ENCODE assay signal across 1 cellular context in the genomic region with DNA sequence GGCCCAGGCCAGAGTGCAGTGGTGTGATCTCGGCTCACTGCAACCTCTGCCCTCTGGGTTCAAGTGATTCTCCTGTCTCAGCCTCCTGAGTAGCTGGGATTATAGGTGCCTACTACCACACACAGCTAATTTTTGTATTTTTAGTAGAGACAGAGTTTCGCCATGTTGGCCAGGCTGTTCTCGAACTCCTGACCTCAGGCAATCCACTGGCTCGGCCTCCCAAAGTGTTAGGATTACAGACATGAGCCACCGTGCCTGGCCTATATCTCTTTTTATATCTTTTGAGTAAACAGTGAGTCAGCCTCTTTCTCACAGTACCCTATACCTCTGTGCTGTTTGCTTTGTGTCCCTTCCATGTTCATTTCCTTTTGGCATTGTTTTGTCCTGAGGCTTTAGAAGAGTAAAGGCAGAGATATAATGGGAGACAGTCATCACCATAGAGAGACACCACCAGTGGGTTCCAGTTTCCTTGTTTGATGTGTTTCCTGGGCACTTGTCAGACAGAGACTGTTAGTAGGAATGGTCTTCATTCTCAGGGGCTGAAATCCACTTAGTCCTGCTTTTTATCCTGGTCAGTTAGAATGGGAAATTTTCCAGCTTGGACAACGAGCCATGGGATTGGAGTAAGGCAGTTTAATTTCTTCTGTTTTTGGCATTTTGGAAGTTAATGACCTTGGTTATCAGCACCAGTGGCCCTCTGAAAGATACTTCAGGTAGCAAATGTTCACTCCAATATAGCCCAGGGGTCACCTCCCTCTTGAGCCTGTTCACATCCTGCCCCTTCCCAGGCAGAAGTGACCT.
A peak's percentile ranks its signal among the peaks of the same experiment; 100 is the strongest.
TF ChIP-seq lines count a peak whose summit lies in the region.

No MANE protein-coding gene starts in this region.

TF ChIP-seq in HepG2, 621 proteins besides CTCF, POLR2A, EP300 and RAD21 (continued from another document and continues in another):
- TF ChIP-seq ERF (CRISPR knock-in tag; IDR thresholded peaks at IDR 0.05) = peak; percentile 66; the same call in 1 of the 2 replicates
- TF ChIP-seq IKZF4 (CRISPR knock-in tag; IDR thresholded peaks at IDR 0.05; ENCODE audit: borderline replicate concordance, low read depth, not compliant biosample characterization) = no peak
- peak; percentile 76 for TF ChIP-seq NCOA2 (CRISPR knock-in tag; IDR thresholded peaks at IDR 0.05)
- peak; percentile 70; the same call in 1 of the 2 replicates for TF ChIP-seq HMG20B (CRISPR knock-in tag; conservative IDR thresholded peaks at IDR 0.05)
- 0 out of 2 replicates have a peak, but pooled peaks have one; percentile 27 for TF ChIP-seq ZNF800 (CRISPR knock-in tag; IDR thresholded peaks at IDR 0.05)
- peak; percentile 67; the same call in 1 of the 2 replicates for TF ChIP-seq ZNF350 (CRISPR knock-in tag; IDR thresholded peaks at IDR 0.05; ENCODE audit: borderline replicate concordance, low read depth)
- TF ChIP-seq ZFP82 (CRISPR knock-in tag; IDR thresholded peaks at IDR 0.05; ENCODE audit: borderline replicate concordance) = peak; percentile 68; the same call in 1 of the 2 replicates
- TF ChIP-seq LBX2 (CRISPR knock-in tag; IDR thresholded peaks at IDR 0.05; ENCODE audit: borderline replicate concordance) = no peak
- no peak for TF ChIP-seq AHR (CRISPR knock-in tag; IDR thresholded peaks at IDR 0.05)
- no peak for TF ChIP-seq ZNF280B (CRISPR knock-in tag; IDR thresholded peaks at IDR 0.05; ENCODE audit: borderline replicate concordance)
- peak; percentile 21; the same call in 1 of the 2 replicates for TF ChIP-seq KMT2A (CRISPR knock-in tag; IDR thresholded peaks at IDR 0.05)
- TF ChIP-seq TCF7 (IDR thresholded peaks at IDR 0.05; ENCODE audit: low read depth) = peak; percentile 73
- TF ChIP-seq, protein P1, sequence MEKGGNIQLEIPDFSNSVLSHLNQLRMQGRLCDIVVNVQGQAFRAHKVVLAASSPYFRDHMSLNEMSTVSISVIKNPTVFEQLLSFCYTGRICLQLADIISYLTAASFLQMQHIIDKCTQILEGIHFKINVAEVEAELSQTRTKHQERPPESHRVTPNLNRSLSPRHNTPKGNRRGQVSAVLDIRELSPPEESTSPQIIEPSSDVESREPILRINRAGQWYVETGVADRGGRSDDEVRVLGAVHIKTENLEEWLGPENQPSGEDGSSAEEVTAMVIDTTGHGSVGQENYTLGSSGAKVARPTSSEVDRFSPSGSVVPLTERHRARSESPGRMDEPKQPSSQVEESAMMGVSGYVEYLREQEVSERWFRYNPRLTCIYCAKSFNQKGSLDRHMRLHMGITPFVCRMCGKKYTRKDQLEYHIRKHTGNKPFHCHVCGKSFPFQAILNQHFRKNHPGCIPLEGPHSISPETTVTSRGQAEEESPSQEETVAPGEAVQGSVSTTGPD (CRISPR knock-in tag; IDR thresholded peaks at IDR 0.05) = peak; percentile 48; the same call in 1 of the 2 replicates
- TF ChIP-seq PHF5A (CRISPR knock-in tag; IDR thresholded peaks at IDR 0.05; ENCODE audit: low read depth, unreplicated experiment) = peak; percentile 73
- no peak for TF ChIP-seq SALL2 (CRISPR knock-in tag; IDR thresholded peaks at IDR 0.05)
- TF ChIP-seq ZNF615 (CRISPR knock-in tag; IDR thresholded peaks at IDR 0.05; ENCODE audit: borderline replicate concordance) = peak; percentile 70; the same call in 1 of the 2 replicates
- no peak for TF ChIP-seq IKZF1 (IDR thresholded peaks at IDR 0.05)
- peak; percentile 57; the same call in 1 of the 2 replicates for TF ChIP-seq ARID4A (CRISPR knock-in tag; IDR thresholded peaks at IDR 0.05; ENCODE audit: borderline replicate concordance)
- TF ChIP-seq ZSCAN25 (CRISPR knock-in tag; IDR thresholded peaks at IDR 0.05) = no peak; the same call in 1 of the 2 replicates
- no peak for TF ChIP-seq AGO1 (IDR thresholded peaks at IDR 0.05; ENCODE audit: low read depth, low read length, poor library complexity, severe bottlenecking)
- TF ChIP-seq, protein P2, sequence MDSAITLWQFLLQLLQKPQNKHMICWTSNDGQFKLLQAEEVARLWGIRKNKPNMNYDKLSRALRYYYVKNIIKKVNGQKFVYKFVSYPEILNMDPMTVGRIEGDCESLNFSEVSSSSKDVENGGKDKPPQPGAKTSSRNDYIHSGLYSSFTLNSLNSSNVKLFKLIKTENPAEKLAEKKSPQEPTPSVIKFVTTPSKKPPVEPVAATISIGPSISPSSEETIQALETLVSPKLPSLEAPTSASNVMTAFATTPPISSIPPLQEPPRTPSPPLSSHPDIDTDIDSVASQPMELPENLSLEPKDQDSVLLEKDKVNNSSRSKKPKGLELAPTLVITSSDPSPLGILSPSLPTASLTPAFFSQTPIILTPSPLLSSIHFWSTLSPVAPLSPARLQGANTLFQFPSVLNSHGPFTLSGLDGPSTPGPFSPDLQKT (CRISPR knock-in tag; IDR thresholded peaks at IDR 0.05; ENCODE audit: borderline replicate concordance) = no peak
- TF ChIP-seq HOXA3 (CRISPR knock-in tag; IDR thresholded peaks at IDR 0.05) = peak; percentile 83
- peak; percentile 99 for TF ChIP-seq ARID3A (IDR thresholded peaks at IDR 0.05; ENCODE audit: low read depth, low read length)
- TF ChIP-seq ZNF567 (CRISPR knock-in tag; IDR thresholded peaks at IDR 0.05; ENCODE audit: borderline replicate concordance) = peak; percentile 42; the same call in 1 of the 2 replicates
- TF ChIP-seq THAP11 (CRISPR knock-in tag; IDR thresholded peaks at IDR 0.05) = peak; percentile 75
- TF ChIP-seq, protein P3, sequence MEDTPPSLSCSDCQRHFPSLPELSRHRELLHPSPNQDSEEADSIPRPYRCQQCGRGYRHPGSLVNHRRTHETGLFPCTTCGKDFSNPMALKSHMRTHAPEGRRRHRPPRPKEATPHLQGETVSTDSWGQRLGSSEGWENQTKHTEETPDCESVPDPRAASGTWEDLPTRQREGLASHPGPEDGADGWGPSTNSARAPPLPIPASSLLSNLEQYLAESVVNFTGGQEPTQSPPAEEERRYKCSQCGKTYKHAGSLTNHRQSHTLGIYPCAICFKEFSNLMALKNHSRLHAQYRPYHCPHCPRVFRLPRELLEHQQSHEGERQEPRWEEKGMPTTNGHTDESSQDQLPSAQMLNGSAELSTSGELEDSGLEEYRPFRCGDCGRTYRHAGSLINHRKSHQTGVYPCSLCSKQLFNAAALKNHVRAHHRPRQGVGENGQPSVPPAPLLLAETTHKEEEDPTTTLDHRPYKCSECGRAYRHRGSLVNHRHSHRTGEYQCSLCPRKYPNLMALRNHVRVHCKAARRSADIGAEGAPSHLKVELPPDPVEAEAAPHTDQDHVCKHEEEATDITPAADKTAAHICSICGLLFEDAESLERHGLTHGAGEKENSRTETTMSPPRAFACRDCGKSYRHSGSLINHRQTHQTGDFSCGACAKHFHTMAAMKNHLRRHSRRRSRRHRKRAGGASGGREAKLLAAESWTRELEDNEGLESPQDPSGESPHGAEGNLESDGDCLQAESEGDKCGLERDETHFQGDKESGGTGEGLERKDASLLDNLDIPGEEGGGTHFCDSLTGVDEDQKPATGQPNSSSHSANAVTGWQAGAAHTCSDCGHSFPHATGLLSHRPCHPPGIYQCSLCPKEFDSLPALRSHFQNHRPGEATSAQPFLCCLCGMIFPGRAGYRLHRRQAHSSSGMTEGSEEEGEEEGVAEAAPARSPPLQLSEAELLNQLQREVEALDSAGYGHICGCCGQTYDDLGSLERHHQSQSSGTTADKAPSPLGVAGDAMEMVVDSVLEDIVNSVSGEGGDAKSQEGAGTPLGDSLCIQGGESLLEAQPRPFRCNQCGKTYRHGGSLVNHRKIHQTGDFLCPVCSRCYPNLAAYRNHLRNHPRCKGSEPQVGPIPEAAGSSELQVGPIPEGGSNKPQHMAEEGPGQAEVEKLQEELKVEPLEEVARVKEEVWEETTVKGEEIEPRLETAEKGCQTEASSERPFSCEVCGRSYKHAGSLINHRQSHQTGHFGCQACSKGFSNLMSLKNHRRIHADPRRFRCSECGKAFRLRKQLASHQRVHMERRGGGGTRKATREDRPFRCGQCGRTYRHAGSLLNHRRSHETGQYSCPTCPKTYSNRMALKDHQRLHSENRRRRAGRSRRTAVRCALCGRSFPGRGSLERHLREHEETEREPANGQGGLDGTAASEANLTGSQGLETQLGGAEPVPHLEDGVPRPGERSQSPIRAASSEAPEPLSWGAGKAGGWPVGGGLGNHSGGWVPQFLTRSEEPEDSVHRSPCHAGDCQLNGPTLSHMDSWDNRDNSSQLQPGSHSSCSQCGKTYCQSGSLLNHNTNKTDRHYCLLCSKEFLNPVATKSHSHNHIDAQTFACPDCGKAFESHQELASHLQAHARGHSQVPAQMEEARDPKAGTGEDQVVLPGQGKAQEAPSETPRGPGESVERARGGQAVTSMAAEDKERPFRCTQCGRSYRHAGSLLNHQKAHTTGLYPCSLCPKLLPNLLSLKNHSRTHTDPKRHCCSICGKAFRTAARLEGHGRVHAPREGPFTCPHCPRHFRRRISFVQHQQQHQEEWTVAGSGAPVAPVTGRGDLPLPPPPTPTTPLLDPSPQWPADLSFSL (CRISPR knock-in tag; IDR thresholded peaks at IDR 0.05) = peak; percentile 27; the same call in 1 of the 2 replicates
- peak; percentile 24 to 35; a peak in 1 of 4 replicates for TF ChIP-seq HMGXB4 (CRISPR knock-in tag; IDR thresholded peaks at IDR 0.05; ENCODE audit: borderline replicate concordance in 1 of 2, low read depth in 1 of 2)
- TF ChIP-seq NR2F1 (CRISPR knock-in tag; IDR thresholded peaks at IDR 0.05) = peak; percentile 15 to 87; a peak in 2 of 4 replicates
